Comparison of ENCODE assay signal across 21 cellular contexts in genomic region chr9:90449213-90449925, GRCh38.
"Had no signal": no experiment of that assay in that cellular context is flagged by ENCODE, and none has a peak within 500 bp of the region (broad histone marks: within the 10 kb centered on the region; RNA-seq: fewer than 3 reads in every experiment).

No MANE protein-coding gene starts in this region.

- H3K4me3 ChIP-seq: lung, psoas muscle, sigmoid colon, spleen, upper lobe of left lung had no signal

- H3K9me3 ChIP-seq: psoas muscle, sigmoid colon, upper lobe of left lung had no signal

- H3K36me3 Mint-ChIP-seq: activated naive CD4-positive, alpha-beta T cell treated with anti-CD3 and anti-CD28 coated beads, Interleukin-2, amount 50 U/mL, for 72 hours; brain had no signal

- H3K4me1 Mint-ChIP-seq: activated CD4-positive, alpha-beta memory T cell treated with anti-CD3 and anti-CD28 coated beads, Interleukin-2, amount 10 ng/mL, durations not matched to agents 7 days and 5 days; activated CD4-positive, alpha-beta T cell treated with anti-CD3 and anti-CD28 coated beads for 36 hours; central memory CD8-positive, alpha-beta T cell; stimulated activated naive CD8-positive, alpha-beta T cell treated with anti-CD3 and anti-CD28 coated beads, Interleukin-15, amount 100 ng/mL, for 72 hours had no signal

- H3K27ac ChIP-seq: psoas muscle, sigmoid colon, spleen, upper lobe of left lung had no signal

- DNase-seq: activated CD4-positive, alpha-beta memory T cell treated with anti-CD3 and anti-CD28 coated beads, Interleukin-2, amount 10 ng/mL, durations not matched to agents 7 days and 5 days; activated CD4-positive, alpha-beta T cell treated with anti-CD3 and anti-CD28 coated beads for 36 hours; activated effector memory CD4-positive, alpha-beta T cell treated with Interleukin-2 at 50 U/mL for 16 hours; activated T-cell treated with anti-CD3 and anti-CD28 coated beads, Interleukin-2, amount 50 U/mL, for 24 hours; effector CD8-positive, alpha-beta T cell; foreskin fibroblast; head of caudate nucleus; left cardiac atrium; midbrain; psoas muscle; sigmoid colon; spleen; stimulated activated naive CD8-positive, alpha-beta T cell treated with anti-CD3 and anti-CD28 coated beads, Interleukin-15, amount 100 ng/mL, for 72 hours had no signal

- H3K27ac Mint-ChIP-seq: activated CD4-positive, alpha-beta memory T cell treated with anti-CD3 and anti-CD28 coated beads, Interleukin-2, amount 10 ng/mL, durations not matched to agents 7 days and 5 days; activated CD4-positive, alpha-beta T cell treated with anti-CD3 and anti-CD28 coated beads for 36 hours; activated naive CD4-positive, alpha-beta T cell treated with anti-CD3 and anti-CD28 coated beads, Interleukin-2, amount 50 U/mL, for 72 hours; activated T-cell treated with anti-CD3 and anti-CD28 coated beads, Interleukin-2, amount 50 U/mL, for 24 hours; brain; T-helper 1 cell treated with Interleukin-12 subunit alpha and Interleukin-12 subunit beta and Interleukin-4 antibody, amounts not matched to agents 30 μg/mL and 1 μg/mL, for 36 hours had no signal

- H3K9me3 Mint-ChIP-seq: activated CD4-positive, alpha-beta memory T cell treated with anti-CD3 and anti-CD28 coated beads, Interleukin-2, amount 10 ng/mL, durations not matched to agents 7 days and 5 days; activated naive CD4-positive, alpha-beta T cell treated with anti-CD3 and anti-CD28 coated beads, Interleukin-2, amount 50 U/mL, for 72 hours; central memory CD8-positive, alpha-beta T cell; stimulated activated naive CD8-positive, alpha-beta T cell treated with anti-CD3 and anti-CD28 coated beads, Interleukin-15, amount 100 ng/mL, for 72 hours; T-helper 1 cell treated with Interleukin-12 subunit alpha and Interleukin-12 subunit beta and Interleukin-4 antibody, amounts not matched to agents 30 μg/mL and 1 μg/mL, for 36 hours had no signal

- H3K27me3 ChIP-seq: sigmoid colon, upper lobe of left lung had no signal

- H3K4me1 ChIP-seq: psoas muscle, sigmoid colon, spleen, upper lobe of left lung had no signal

- H3K36me3 ChIP-seq: sigmoid colon, spleen, upper lobe of left lung had no signal

- H3K4me3 Mint-ChIP-seq: activated CD4-positive, alpha-beta memory T cell treated with anti-CD3 and anti-CD28 coated beads, Interleukin-2, amount 10 ng/mL, durations not matched to agents 7 days and 5 days; activated CD4-positive, alpha-beta T cell treated with anti-CD3 and anti-CD28 coated beads for 36 hours; activated T-cell treated with anti-CD3 and anti-CD28 coated beads, Interleukin-2, amount 50 U/mL, for 24 hours; brain; central memory CD8-positive, alpha-beta T cell; neural crest cell; stimulated activated naive CD8-positive, alpha-beta T cell treated with anti-CD3 and anti-CD28 coated beads, Interleukin-15, amount 100 ng/mL, for 72 hours; T-helper 1 cell treated with Interleukin-12 subunit alpha and Interleukin-12 subunit beta and Interleukin-4 antibody, amounts not matched to agents 30 μg/mL and 1 μg/mL, for 36 hours had no signal

- H3K27me3 Mint-ChIP-seq: central memory CD8-positive, alpha-beta T cell had no signal

- FAIRE-seq: endothelial cell of umbilical vein had no signal
